ENCODE assay signal across 2 cellular contexts in the genomic region with DNA sequence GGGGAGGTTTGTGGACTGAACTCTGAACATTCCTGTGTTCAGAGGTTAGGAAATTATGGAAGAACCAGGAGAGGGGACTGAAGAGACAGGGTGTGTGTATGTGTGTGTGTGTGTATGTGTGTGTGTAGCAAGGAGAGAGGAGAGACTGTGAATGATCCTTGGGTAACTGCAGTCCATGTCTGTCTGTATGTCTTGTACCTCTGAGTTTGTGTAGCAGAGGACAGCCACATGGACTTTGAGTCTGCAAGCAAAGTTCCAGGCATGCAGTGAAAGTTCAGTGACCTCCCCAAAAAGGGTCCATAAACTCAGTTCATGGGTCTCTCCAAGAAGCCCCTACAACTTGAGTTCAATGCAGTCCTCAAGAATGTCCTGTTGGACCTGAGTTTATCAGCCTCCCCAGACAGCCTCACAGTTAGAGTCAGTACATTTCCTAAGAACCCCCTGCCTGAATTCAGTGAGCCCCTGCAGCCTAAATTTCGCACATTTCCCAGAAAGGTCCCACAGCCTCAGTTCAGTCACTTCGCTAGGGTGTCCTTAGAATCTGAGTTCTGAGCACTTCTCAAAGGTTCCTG.
TF ChIP-seq lines count a peak whose summit lies in the region.

No MANE protein-coding gene starts in this region.

TF ChIP-seq in HEK293, 187 proteins besides CTCF, POLR2A, EP300 and RAD21 (continued from another document):
- no peak for TF ChIP-seq ZNF830 (tag by site-specific recombination; IDR thresholded peaks at IDR 0.05; ENCODE audit: low read depth)
- TF ChIP-seq ZNF214 (tag by site-specific recombination; IDR thresholded peaks at IDR 0.05; ENCODE audit: borderline replicate concordance) = peak; percentile 96

TF ChIP-seq in liver, 16 proteins besides CTCF, POLR2A, EP300 and RAD21 (continued from another document):
- TF ChIP-seq, protein P1, sequence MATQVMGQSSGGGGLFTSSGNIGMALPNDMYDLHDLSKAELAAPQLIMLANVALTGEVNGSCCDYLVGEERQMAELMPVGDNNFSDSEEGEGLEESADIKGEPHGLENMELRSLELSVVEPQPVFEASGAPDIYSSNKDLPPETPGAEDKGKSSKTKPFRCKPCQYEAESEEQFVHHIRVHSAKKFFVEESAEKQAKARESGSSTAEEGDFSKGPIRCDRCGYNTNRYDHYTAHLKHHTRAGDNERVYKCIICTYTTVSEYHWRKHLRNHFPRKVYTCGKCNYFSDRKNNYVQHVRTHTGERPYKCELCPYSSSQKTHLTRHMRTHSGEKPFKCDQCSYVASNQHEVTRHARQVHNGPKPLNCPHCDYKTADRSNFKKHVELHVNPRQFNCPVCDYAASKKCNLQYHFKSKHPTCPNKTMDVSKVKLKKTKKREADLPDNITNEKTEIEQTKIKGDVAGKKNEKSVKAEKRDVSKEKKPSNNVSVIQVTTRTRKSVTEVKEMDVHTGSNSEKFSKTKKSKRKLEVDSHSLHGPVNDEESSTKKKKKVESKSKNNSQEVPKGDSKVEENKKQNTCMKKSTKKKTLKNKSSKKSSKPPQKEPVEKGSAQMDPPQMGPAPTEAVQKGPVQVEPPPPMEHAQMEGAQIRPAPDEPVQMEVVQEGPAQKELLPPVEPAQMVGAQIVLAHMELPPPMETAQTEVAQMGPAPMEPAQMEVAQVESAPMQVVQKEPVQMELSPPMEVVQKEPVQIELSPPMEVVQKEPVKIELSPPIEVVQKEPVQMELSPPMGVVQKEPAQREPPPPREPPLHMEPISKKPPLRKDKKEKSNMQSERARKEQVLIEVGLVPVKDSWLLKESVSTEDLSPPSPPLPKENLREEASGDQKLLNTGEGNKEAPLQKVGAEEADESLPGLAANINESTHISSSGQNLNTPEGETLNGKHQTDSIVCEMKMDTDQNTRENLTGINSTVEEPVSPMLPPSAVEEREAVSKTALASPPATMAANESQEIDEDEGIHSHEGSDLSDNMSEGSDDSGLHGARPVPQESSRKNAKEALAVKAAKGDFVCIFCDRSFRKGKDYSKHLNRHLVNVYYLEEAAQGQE (IDR thresholded peaks at IDR 0.05) = no peak
- TF ChIP-seq HNF4A (conservative IDR thresholded peaks at IDR 0.05) (peak; percentile 81 to 97), TAF1 (conservative IDR thresholded peaks at IDR 0.05) (no peak), NR2F2 (IDR thresholded peaks at IDR 0.05) (no peak), JUND (IDR thresholded peaks at IDR 0.05) (no peak), GABPA (IDR thresholded peaks at IDR 0.05 in 1 of 2, conservative IDR thresholded peaks at IDR 0.05 in 1 of 2) (no peak), FOXA2 (IDR thresholded peaks at IDR 0.05) (no peak), SP1 (IDR thresholded peaks at IDR 0.05) (peak; percentile 51), RXRA (IDR thresholded peaks at IDR 0.05) (peak; percentile 70 to 93), EGR1 (IDR thresholded peaks at IDR 0.05; ENCODE audit: low read depth in 2 of 2) (no peak)
- TF ChIP-seq, protein P2, sequence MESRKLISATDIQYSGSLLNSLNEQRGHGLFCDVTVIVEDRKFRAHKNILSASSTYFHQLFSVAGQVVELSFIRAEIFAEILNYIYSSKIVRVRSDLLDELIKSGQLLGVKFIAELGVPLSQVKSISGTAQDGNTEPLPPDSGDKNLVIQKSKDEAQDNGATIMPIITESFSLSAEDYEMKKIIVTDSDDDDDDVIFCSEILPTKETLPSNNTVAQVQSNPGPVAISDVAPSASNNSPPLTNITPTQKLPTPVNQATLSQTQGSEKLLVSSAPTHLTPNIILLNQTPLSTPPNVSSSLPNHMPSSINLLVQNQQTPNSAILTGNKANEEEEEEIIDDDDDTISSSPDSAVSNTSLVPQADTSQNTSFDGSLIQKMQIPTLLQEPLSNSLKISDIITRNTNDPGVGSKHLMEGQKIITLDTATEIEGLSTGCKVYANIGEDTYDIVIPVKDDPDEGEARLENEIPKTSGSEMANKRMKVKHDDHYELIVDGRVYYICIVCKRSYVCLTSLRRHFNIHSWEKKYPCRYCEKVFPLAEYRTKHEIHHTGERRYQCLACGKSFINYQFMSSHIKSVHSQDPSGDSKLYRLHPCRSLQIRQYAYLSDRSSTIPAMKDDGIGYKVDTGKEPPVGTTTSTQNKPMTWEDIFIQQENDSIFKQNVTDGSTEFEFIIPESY (IDR thresholded peaks at IDR 0.05) = no peak
- TF ChIP-seq, protein P3, sequence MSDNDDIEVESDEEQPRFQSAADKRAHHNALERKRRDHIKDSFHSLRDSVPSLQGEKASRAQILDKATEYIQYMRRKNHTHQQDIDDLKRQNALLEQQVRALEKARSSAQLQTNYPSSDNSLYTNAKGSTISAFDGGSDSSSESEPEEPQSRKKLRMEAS (IDR thresholded peaks at IDR 0.05) = no peak
- TF ChIP-seq, protein P4, sequence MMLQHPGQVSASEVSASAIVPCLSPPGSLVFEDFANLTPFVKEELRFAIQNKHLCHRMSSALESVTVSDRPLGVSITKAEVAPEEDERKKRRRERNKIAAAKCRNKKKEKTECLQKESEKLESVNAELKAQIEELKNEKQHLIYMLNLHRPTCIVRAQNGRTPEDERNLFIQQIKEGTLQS (IDR thresholded peaks at IDR 0.05) = no peak
